Comparison of ENCODE assay signal across 8 cellular contexts in the genomic region with DNA sequence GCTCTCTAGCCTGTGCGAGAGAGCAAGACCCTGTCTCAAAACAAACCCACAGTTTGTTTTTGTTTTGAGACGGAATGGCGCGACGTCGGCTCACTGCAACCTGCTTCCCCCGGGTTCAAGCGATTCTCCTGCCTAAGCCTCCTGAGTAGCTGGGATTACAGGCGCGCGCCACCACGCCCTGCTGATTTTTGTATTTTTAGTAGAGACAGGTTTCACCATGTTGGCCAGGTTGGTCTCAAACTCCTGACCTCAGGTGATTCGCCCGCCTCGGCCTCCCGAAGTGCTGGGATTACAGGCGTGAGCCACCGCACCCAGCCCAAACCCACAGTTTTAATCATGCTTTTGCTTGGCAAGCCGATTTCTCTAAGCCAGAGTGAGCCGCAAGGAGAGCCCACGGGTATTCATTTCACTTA. TPM values are rescaled to one million over a fixed set of nuclear protein-coding genes. Genes with fewer than 3 reads are reported as not detected.
DNase-seq lines count a peak whose midpoint lies in the region; ATAC-seq and TF ChIP-seq lines count a peak whose summit lies in the region.
"Not testable (repeated sequence)": the region's sequence is repeated elsewhere in the genome, so short reads cannot be mapped to it uniquely, and the experiment has no call there.

No MANE protein-coding gene starts in this region.

- H3K4me3 Mint-ChIP-seq in T-cell, result peak overlapping the region; percentile 87 to 98 (median 98)

- 77 to 78% methylated on average over 10 to 21 of the region's 21 CpGs for WGBS in testis, 2 donors

- H3K4me1 Mint-ChIP-seq in T-cell, result peaks cover 33 to 48% (median 44%) of the 10 kb centered on the region in 3 donors

- CTCF ChIA-PET in T-cell (lab: Charles Lee), result interaction anchor here (0.5 to 3.2 kb wide), 17 partner anchors 9 to 241 kb away, joined by 3 to 27 read pairs (median 5); partner anchors contain the start of genes ARG2 (in 1 of the 2), ATP6V1D (in 1 of the 2), RDH11 (in 1 of the 2) and RDH12 (in 1 of the 2)

- H3K27ac Mint-ChIP-seq in T-cell, result peak overlapping the region; percentile 80 to 95

- H3K9me3 ChIP-seq in left lung; osteoblast (ENCODE audit: low read depth, low read length); testis: not testable (repeated sequence)

- POLR2A ChIA-PET in T-cell (lab: Charles Lee), result interaction anchor here (0.5 to 1.8 kb wide), 11 partner anchors 19 to 1810 kb away, joined by 3 to 9 read pairs (median 4); partner anchors contain the start of gene ARG2 (in 1 of the 2)

- not testable (repeated sequence) for DNase-seq in T-cell; epithelial cell of esophagus (ENCODE audit: low read depth); left lung; osteoblast (ENCODE audit: insufficient read length, low spot score, missing footprints); testis

- H2AFZ ChIP-seq in osteoblast (ENCODE audit: low read length), result peak overlapping the region; percentile 100

- not testable (repeated sequence) for TF ChIP-seq CTCF in C4-2B (conservative IDR thresholded peaks at IDR 0.05); epithelial cell of esophagus (IDR thresholded peaks at IDR 0.05; ENCODE audit: insufficient read depth, low read depth, low read length, missing control alignments); left lung (IDR thresholded peaks at IDR 0.05); osteoblast (IDR thresholded peaks at IDR 0.05; ENCODE audit: extremely low read depth, low read depth, low read length); testis (IDR thresholded peaks at IDR 0.05)

- peaks cover 0 to 20% of the 10 kb centered on the region in 2 donors for H3K4me1 ChIP-seq in left lung
- not testable (repeated sequence) for H3K4me1 ChIP-seq in osteoblast (ENCODE audit: insufficient read depth, low read length); testis

- H3K4me2 ChIP-seq in osteoblast (ENCODE audit: insufficient read depth, low read length), result peak overlapping the region; percentile 98

- H3K36me3 Mint-ChIP-seq in T-cell, result not testable (repeated sequence)

- H3K27me3 ChIP-seq in left lung; osteoblast (ENCODE audit: insufficient read depth, low read length); testis: not testable (repeated sequence)

- H3K27ac ChIP-seq in C4-2B, result peak overlapping the region; percentile 83
- peak overlapping the region; percentile 70 for H3K27ac ChIP-seq in angular gyrus (ENCODE audit: low read depth, low read length)
- H3K27ac ChIP-seq in left lung, result peak overlapping the region; percentile 76 to 80
- H3K27ac ChIP-seq in osteoblast (ENCODE audit: low read depth, low read length), result peak overlapping the region; percentile 68
- H3K27ac ChIP-seq in testis, result peak overlapping the region; percentile 86 to 93

- H3K9me3 Mint-ChIP-seq in T-cell, result not testable (repeated sequence)

- not testable (repeated sequence) for H3K79me2 ChIP-seq in osteoblast (ENCODE audit: insufficient read depth, low read length)

- intact Hi-C loops in left lung (cut with DNase I); testis (cut with DNase I; ENCODE audit: low total_unique reads): not testable (repeated sequence)

- not testable (repeated sequence) for H3K36me3 ChIP-seq in left lung; osteoblast (ENCODE audit: insufficient read depth, low read length); testis (ENCODE audit: low read depth, missing control alignments)

- not testable (repeated sequence) for H4K20me1 ChIP-seq in osteoblast (ENCODE audit: insufficient read depth, low read length)

- ATAC-seq in HG03097 (IDR thresholded peaks at IDR 0.05; ENCODE audit: low FRiP score, unreplicated experiment), result peak; percentile 1
- not testable (repeated sequence) for ATAC-seq in T-cell (replicated peaks in 1 of 4); left lung

- not testable (repeated sequence) for TF ChIP-seq POLR2A in testis (IDR thresholded peaks at IDR 0.05)

- not testable (repeated sequence) for H3K27me3 Mint-ChIP-seq in T-cell

- H3K4me3 ChIP-seq in epithelial cell of esophagus (ENCODE audit: low read length), result peak overlapping the region; percentile 82
- peak overlapping the region; percentile 80 to 98 for H3K4me3 ChIP-seq in left lung
- H3K4me3 ChIP-seq in osteoblast (ENCODE audit: insufficient read depth, low read length), result peak overlapping the region; percentile 98
- peak overlapping the region; percentile 91 to 93 for H3K4me3 ChIP-seq in testis

RNA-seq across cellular contexts. Expression of gene PIGH, which starts 0.5 kb away (rescaled TPM):
- 10 to 100 TPM; 28.7 to 46.8 (median 35.1) TPM for total RNA-seq in T-cell
- total RNA-seq in left lung, result 10 to 100 TPM; 12.8 to 21.6 TPM
- total RNA-seq in osteoblast, result 15.3 and 16.3 TPM in 2 replicates
- total RNA-seq in testis, result 10 to 100 TPM; 44.1 to 45.2 TPM
- 69.3 TPM for polyA plus RNA-seq in testis (ENCODE audit: insufficient read depth, low read depth, low replicate concordance)

RNA-seq across cellular contexts. Expression of gene ARG2, which starts 19.2 kb away (rescaled TPM):
- total RNA-seq in T-cell, result 1 to 10 TPM in 3 of 5 donors, under 1 TPM in 2; 0.62 to 2.6 (median 1.1) TPM
- total RNA-seq in left lung, result 10 to 100 TPM in 1 of 2 donors, 1 to 10 TPM in 1; 6.0 to 14.8 TPM
- total RNA-seq in osteoblast, result 11.2 and 13.3 TPM in 2 replicates
- total RNA-seq in testis, result 1 to 10 TPM; 3.8 to 5.1 TPM
- 5.3 TPM for polyA plus RNA-seq in testis (ENCODE audit: insufficient read depth, low read depth, low replicate concordance)
